ENCODE assay signal across 9 cellular contexts in the genomic region with DNA sequence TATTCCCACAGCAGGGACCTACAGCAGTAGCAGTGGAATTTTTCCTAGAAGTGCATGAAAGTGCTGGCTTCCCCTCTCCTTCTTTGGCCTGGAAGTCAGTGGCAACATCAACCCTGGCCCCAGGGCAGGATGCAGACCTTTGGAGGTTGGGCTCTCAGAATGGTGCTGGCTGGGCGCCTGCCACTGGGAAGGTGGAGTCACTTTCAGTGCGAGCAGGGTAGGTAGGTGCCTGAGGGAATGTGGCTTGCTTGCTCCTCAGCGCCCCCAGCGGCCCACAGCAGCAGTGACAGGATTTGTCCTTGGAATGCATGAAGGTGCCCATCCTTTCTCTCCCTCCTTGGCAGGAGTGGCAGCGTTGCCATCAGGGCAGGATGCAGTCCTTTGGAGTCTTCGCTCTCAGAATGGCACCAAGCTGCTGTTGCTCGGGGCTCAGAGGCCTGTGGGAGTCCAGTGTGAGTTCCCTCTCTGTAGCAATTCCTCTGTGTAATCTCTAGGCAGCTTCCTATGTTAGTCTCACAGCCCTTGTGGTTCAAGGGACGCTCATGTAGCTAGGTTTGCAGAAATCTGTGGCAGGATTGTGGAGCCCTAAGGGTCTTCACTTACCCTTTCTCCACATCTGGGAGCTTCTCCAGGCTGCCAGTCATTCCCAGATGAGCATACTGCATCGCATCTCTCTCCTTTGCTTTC.
DNase-seq lines count a peak whose midpoint lies in the region; ATAC-seq, FAIRE-seq and TF ChIP-seq lines count a peak whose summit lies in the region.
"Had no signal": no experiment of that assay in that cellular context is flagged by ENCODE, and none has a peak within 500 bp of the region (broad histone marks: within the 10 kb centered on the region; RNA-seq: fewer than 3 reads in every experiment).

No MANE protein-coding gene starts in this region.

- DNase-seq in Caco-2 (peak; percentile 66 to 69), H54 (ENCODE audit: insufficient read length, low spot score) (peak; percentile 26), NCI-H82 treated with DMSO at 0.1 percent for 48 hours (lab: John Stamatoyannopoulos, UW; ENCODE audit: unreplicated experiment) (peak; percentile 37), epithelial cell of proximal tubule (ENCODE audit: low read depth) (no peak), small intestine (peak; percentile 36), occipital lobe (lab: John Stamatoyannopoulos, UW) (no peak)

- no peak for TF ChIP-seq POLR2A in H54 (IDR thresholded peaks at IDR 0.05; ENCODE audit: low read depth, low read length)

- TF ChIP-seq CTCF in Caco-2 (IDR thresholded peaks at IDR 0.05; ENCODE audit: insufficient read depth in 1 of 2, low read depth in 1 of 2, low read length in 1 of 2, severe bottlenecking in 1 of 2, unreplicated experiment in 1 of 2) (peak; percentile 82 to 91), epithelial cell of proximal tubule (conservative IDR thresholded peaks at IDR 0.05; ENCODE audit: low read depth, low read length) (peak; percentile 84)

- FAIRE-seq in H54 (lab: Jason Lieb, UNC) = peak; percentile 91
- no peak for FAIRE-seq in small intestine (lab: Jason Lieb, UNC)

- no peaks in the 10 kb centered on the region for H3K27me3 Mint-ChIP-seq in Caco-2 (ENCODE audit: insufficient read depth, unreplicated experiment)

- H3K4me1 ChIP-seq in Caco-2 (no peaks in the 10 kb centered on the region), small intestine (ENCODE audit: control insufficient read depth in 2 of 2, insufficient read depth in 1 of 2, low read depth in 1 of 2, low read length in 1 of 2) (no peaks in the 10 kb centered on the region)

- H3K4me1 Mint-ChIP-seq in Caco-2 (ENCODE audit: low read depth, unreplicated experiment) = no peaks in the 10 kb centered on the region

- H3K9me3 Mint-ChIP-seq in Caco-2 (ENCODE audit: unreplicated experiment) = no peaks in the 10 kb centered on the region

- no peak overlapping the region for H3K27ac Mint-ChIP-seq in Caco-2 (ENCODE audit: unreplicated experiment)
- H3K27ac Mint-ChIP-seq: dendritic cell treated with granulocyte-macrophage colony-stimulating factor and Interleukin-4, amounts not matched to agents 40 ng/mL and 50 ng/mL, for 4 days had no signal

- no TSS peak for BruUV-seq in Caco-2 (replicated peaks; lab: Mats Ljungman, UMichigan)

- POLR2A ChIA-PET in Caco-2 (lab: Charles Lee) = no interaction called here

- H3K9me3 ChIP-seq in Caco-2 (no peaks in the 10 kb centered on the region), small intestine (ENCODE audit: control insufficient read depth, low read depth) (no peaks in the 10 kb centered on the region)

- WGBS in small intestine, 3 donors = 35 to 57% (median 53%) methylated on average over 9 of the region's 9 CpGs

- H3K4me3 ChIP-seq in Caco-2 (ENCODE audit: low read depth, low read length) = no peak overlapping the region
- no peak overlapping the region for H3K4me3 ChIP-seq in epithelial cell of proximal tubule (ENCODE audit: low read depth, low read length)
- no peak overlapping the region for H3K4me3 ChIP-seq in small intestine (ENCODE audit: low read depth in 1 of 2, low read length in 2 of 2)

- no peak overlapping the region for H3K27ac ChIP-seq in small intestine (ENCODE audit: low read depth in 1 of 2, low read length in 1 of 2)

- ATAC-seq in HG03520 (IDR thresholded peaks at IDR 0.05; ENCODE audit: unreplicated experiment) = no peak
- ATAC-seq in GM21825 (IDR thresholded peaks at IDR 0.05; ENCODE audit: unreplicated experiment) = no peak

- intact Hi-C loops in Caco-2 (cut with micrococcal nuclease; ENCODE audit: unreplicated experiment) = loop anchor here (1.0 kb wide), 1 partner anchor 345 kb away; no protein-coding TSS in a partner anchor

- CTCF ChIA-PET in Caco-2 (lab: Charles Lee) = no interaction called here

- H3K4me3 Mint-ChIP-seq in Caco-2 (ENCODE audit: unreplicated experiment) = no peak overlapping the region
- H3K4me3 Mint-ChIP-seq: dendritic cell treated with granulocyte-macrophage colony-stimulating factor and Interleukin-4, amounts not matched to agents 40 ng/mL and 50 ng/mL, for 4 days had no signal

- H3K36me3 Mint-ChIP-seq in Caco-2 (ENCODE audit: insufficient read depth, unreplicated experiment) = no peaks in the 10 kb centered on the region

- no peaks in the 10 kb centered on the region for H3K36me3 ChIP-seq in Caco-2 (ENCODE audit: control insufficient read depth, insufficient read depth, low read length)
- no peaks in the 10 kb centered on the region for H3K36me3 ChIP-seq in small intestine (ENCODE audit: control insufficient read depth in 2 of 2, insufficient read depth in 2 of 2, low read length in 2 of 2)

- H3K27me3 ChIP-seq in Caco-2 (replicated peaks; ENCODE audit: control insufficient read depth, insufficient read depth, low read length) (no peaks in the 10 kb centered on the region), small intestine (ENCODE audit: control insufficient read depth in 2 of 2, insufficient read depth in 2 of 2, low read length in 2 of 2) (no peaks in the 10 kb centered on the region)

Comparison
In these comparisons a context has a peak if more than half of its experiments do, and no peak if none do; other contexts are left out.
1. DNase-seq: peak in Caco-2 (2 of 2), H54 (single experiment), NCI-H82 treated with DMSO at 0.1 percent for 48 hours (single experiment) and small intestine (single experiment); none in epithelial cell of proximal tubule (single experiment) and occipital lobe (single experiment).